ENCODE assay signal across 1 cellular context in genomic region chr11:128694618-128695481, GRCh38.
TF ChIP-seq lines count a peak whose summit lies in the region.

No MANE protein-coding gene starts in this region.

TF ChIP-seq in GM12878, 131 proteins besides CTCF, POLR2A, EP300 and RAD21 (continued from another document):
- no peak for TF ChIP-seq TCF12 (IDR thresholded peaks at IDR 0.05; ENCODE audit: low read depth, low read length)
- no peak for TF ChIP-seq MYB (IDR thresholded peaks at IDR 0.05; ENCODE audit: borderline replicate concordance, low read depth, low read length)
- TF ChIP-seq ASH2L (IDR thresholded peaks at IDR 0.05; ENCODE audit: borderline replicate concordance, low read depth) = no peak; the same call in 1 of the 2 replicates
- no peak for TF ChIP-seq SPI1 (IDR thresholded peaks at IDR 0.05; ENCODE audit: borderline replicate concordance, insufficient read depth, low read depth, low read length)
- TF ChIP-seq ZNF274 (IDR thresholded peaks at IDR 0.05; ENCODE audit: insufficient read depth, insufficient read length) = no peak
- no peak for TF ChIP-seq PML (IDR thresholded peaks at IDR 0.05; ENCODE audit: low read length)
- peak in 1 of 2 experiments; percentile 42; a peak in 1 of 3 replicates for TF ChIP-seq EGR1 (IDR thresholded peaks at IDR 0.05; ENCODE audit: borderline replicate concordance in 1 of 2, low read depth in 2 of 2, low read length in 2 of 2)
- no peak for TF ChIP-seq CBFB (IDR thresholded peaks at IDR 0.05; ENCODE audit: low read depth)
- no peak for TF ChIP-seq NR2F1 (conservative IDR thresholded peaks at IDR 0.05)
- no peak for TF ChIP-seq DPF2 (IDR thresholded peaks at IDR 0.05)
- 0 out of 2 replicates have a peak, but pooled peaks have one; percentile 38 for TF ChIP-seq NKRF (conservative IDR thresholded peaks at IDR 0.05)
- no peak for TF ChIP-seq EED (IDR thresholded peaks at IDR 0.05; ENCODE audit: low read depth)
- TF ChIP-seq SMAD1 (IDR thresholded peaks at IDR 0.05; ENCODE audit: low read depth, partially characterized antibody) = no peak
- no peak for TF ChIP-seq SREBF2 (IDR thresholded peaks at IDR 0.05; ENCODE audit: low read length)
TF ChIP-seq in GM12878: peak in this region for 2.
